ENCODE assay signal across 1 cellular context in the genomic region with DNA sequence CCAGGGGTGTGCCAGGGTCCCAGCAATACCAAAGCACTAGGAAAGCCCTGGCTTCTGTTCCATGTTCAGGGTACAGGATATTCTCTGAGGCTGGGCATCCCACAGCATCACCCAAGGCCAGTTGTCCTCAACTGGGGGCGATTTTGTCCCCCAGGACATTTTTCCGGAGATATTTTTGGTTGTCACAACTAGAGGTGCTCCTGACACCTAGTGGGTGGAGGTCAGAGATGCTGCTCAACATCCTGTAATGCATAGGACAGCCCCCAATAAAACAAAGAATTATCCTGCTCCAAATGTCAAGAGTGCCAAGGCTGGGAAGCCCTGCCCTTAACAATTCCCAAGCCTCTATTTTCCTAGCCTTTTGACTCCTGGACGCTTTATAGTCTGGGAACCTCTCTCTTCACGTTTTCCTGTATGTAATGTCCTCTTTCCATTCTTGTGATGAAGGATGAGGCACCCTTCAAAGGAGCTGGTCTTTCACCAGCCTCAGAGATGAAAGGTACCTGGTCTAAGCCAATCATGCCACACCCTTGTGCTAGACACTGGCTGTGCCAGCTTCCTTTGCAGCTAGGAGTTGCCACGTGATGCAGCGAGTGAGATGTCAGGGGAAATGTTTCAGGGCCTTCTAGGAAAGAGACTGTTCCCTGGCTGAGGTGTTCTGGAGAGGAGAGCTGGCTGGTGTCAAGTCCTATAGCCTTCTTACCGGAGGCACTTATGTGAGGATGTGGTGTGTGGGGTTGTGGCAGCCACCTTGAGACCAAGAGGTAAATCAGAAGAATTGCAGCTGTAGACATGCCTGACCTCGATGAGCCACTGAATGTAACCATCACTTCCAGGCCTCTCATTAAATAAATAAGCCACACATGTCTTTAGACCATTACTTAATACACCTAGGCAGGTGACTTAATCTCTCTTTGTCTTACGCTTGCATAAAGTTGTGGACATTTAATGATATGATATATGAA.
TF ChIP-seq lines count a peak whose summit lies in the region.

No MANE protein-coding gene starts in this region.

TF ChIP-seq in H1, 55 proteins besides CTCF, POLR2A, EP300 and RAD21:
- TF ChIP-seq MAFK (IDR thresholded peaks at IDR 0.05; ENCODE audit: low read depth, low read length) (no peak), CHD2 (IDR thresholded peaks at IDR 0.05; ENCODE audit: low read length) (no peak), ASH2L (IDR thresholded peaks at IDR 0.05; ENCODE audit: low read length) (no peak), KDM4A (IDR thresholded peaks at IDR 0.05; ENCODE audit: low read depth, low read length, severe bottlenecking) (no peak), GTF2F1 (IDR thresholded peaks at IDR 0.05; ENCODE audit: borderline replicate concordance, low read depth, low read length) (no peak), JUN (IDR thresholded peaks at IDR 0.05; ENCODE audit: low read depth, low read length) (no peak), TAF1 (IDR thresholded peaks at IDR 0.05; ENCODE audit: low read depth, low read length) (no peak), JUND (IDR thresholded peaks at IDR 0.05; ENCODE audit: low read length) (no peak), TBP (IDR thresholded peaks at IDR 0.05; ENCODE audit: low read depth, low read length) (no peak), CREB1 (IDR thresholded peaks at IDR 0.05) (no peak), FOSL1 (IDR thresholded peaks at IDR 0.05; ENCODE audit: insufficient read depth, low read depth, low read length) (no peak), BRCA1 (IDR thresholded peaks at IDR 0.05; ENCODE audit: low read depth, low read length) (no peak), RNF2 (IDR thresholded peaks at IDR 0.05; ENCODE audit: borderline replicate concordance, low read depth, low read length, missing control alignments, poor library complexity, severe bottlenecking) (no peak), SRF (IDR thresholded peaks at IDR 0.05; ENCODE audit: low read depth, low read length) (no peak), ZNF274 (IDR thresholded peaks at IDR 0.05; ENCODE audit: borderline replicate concordance, extremely low read depth, low read length) (no peak), CTBP2 (IDR thresholded peaks at IDR 0.05; ENCODE audit: borderline replicate concordance, insufficient read depth, insufficient read length, low read length) (no peak), GABPA (IDR thresholded peaks at IDR 0.05; ENCODE audit: borderline replicate concordance, insufficient read depth, low read length) (no peak), SUZ12 (IDR thresholded peaks at IDR 0.05; ENCODE audit: low read length) (no peak), SP2 (IDR thresholded peaks at IDR 0.05; ENCODE audit: low read length) (no peak), EZH2 (IDR thresholded peaks at IDR 0.05; ENCODE audit: low read depth, low read length, severe bottlenecking) (no peak)
